Comparison of ENCODE assay signal across 15 cellular contexts in the genomic region with DNA sequence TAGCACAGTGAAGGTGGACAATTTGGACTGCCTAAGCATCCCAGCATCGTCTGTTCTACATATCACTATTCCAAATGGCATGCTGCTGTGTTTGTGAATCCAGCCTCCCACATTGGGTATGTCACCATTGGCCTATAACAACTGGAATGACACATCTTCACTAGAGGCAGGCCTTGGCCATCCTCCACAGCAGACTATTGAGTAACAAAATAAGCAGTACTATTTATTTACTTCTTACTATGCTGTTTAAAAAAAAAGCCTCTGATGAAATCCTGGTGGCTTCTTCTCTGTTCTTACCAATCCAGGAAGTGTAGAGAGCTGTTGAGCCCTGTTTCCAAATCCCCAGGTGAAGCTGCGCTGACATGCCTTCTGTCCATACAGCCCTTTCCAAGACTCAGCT. TPM values are rescaled to one million over a fixed set of nuclear protein-coding genes. Genes with fewer than 3 reads are reported as not detected.
DNase-seq lines count a peak whose midpoint lies in the region; ATAC-seq and TF ChIP-seq lines count a peak whose summit lies in the region.
"Had no signal": no experiment of that assay in that cellular context is flagged by ENCODE, and none has a peak within 500 bp of the region (broad histone marks: within the 10 kb centered on the region; RNA-seq: fewer than 3 reads in every experiment).

No MANE protein-coding gene starts in this region.

- H3K9me3 ChIP-seq in mesenchymal stem cell (ENCODE audit: control insufficient read depth, low read length) = no peaks in the 10 kb centered on the region
- H3K9me3 ChIP-seq in T-helper 17 cell (ENCODE audit: control insufficient read depth, low read length, poor library complexity, severe bottlenecking) = no peaks in the 10 kb centered on the region

- H2AK5ac ChIP-seq in mesenchymal stem cell (ENCODE audit: low read length, severe bottlenecking) = no peak overlapping the region

- H3K14ac ChIP-seq in mesenchymal stem cell (ENCODE audit: low read length in 2 of 2) = no peak overlapping the region

- no peak overlapping the region for H3K4ac ChIP-seq in mesenchymal stem cell (ENCODE audit: low read depth in 1 of 2, low read length in 2 of 2)

- H3K27ac ChIP-seq in mesenchymal stem cell (ENCODE audit: low read length, poor library complexity, severe bottlenecking) = no peak overlapping the region
- H3K27ac ChIP-seq: dorsolateral prefrontal cortex, WERI-Rb-1 had no signal

- no peak for TF ChIP-seq CTCF in endothelial cell (IDR thresholded peaks at IDR 0.05; ENCODE audit: unreplicated experiment)

- H3K4me3 ChIP-seq in mesenchymal stem cell (ENCODE audit: insufficient read depth in 1 of 2, low read depth in 1 of 2, low read length in 2 of 2) = no peak overlapping the region
- H3K4me3 ChIP-seq: dorsolateral prefrontal cortex had no signal

- no peak overlapping the region for H3K4me3 Mint-ChIP-seq in endothelial cell (ENCODE audit: unreplicated experiment)
- no peak overlapping the region for H3K4me3 Mint-ChIP-seq in T-helper 17 cell
- H3K4me3 Mint-ChIP-seq: neural crest cell had no signal

- H2BK12ac ChIP-seq in mesenchymal stem cell (ENCODE audit: low read length in 2 of 2) = no peak overlapping the region

- H2AFZ ChIP-seq in mesenchymal stem cell (ENCODE audit: low read depth, low read length) = no peak overlapping the region

- no peaks in the 10 kb centered on the region for H3K27me3 ChIP-seq in mesenchymal stem cell (ENCODE audit: control insufficient read depth in 1 of 2, insufficient read depth in 1 of 2, low read length in 2 of 2)
- H3K27me3 ChIP-seq: dorsolateral prefrontal cortex had no signal

- H3K4me2 ChIP-seq in mesenchymal stem cell (ENCODE audit: low read length, poor library complexity, severe bottlenecking) = no peak overlapping the region

- H2BK15ac ChIP-seq in mesenchymal stem cell (ENCODE audit: low read depth, poor library complexity, severe bottlenecking) = no peak overlapping the region

- H2BK120ac ChIP-seq in mesenchymal stem cell (ENCODE audit: low read depth, low read length) = no peak overlapping the region

- H3K79me1 ChIP-seq in mesenchymal stem cell (replicated peaks; ENCODE audit: low read length, poor library complexity, severe bottlenecking) = no peaks in the 10 kb centered on the region

- H4K8ac ChIP-seq in mesenchymal stem cell (ENCODE audit: low read length) = no peak overlapping the region

- no peak overlapping the region for H3K23ac ChIP-seq in mesenchymal stem cell (ENCODE audit: low read length in 2 of 2)

- H3K36me3 ChIP-seq in mesenchymal stem cell (ENCODE audit: control insufficient read depth in 1 of 2, insufficient read depth in 2 of 2, low read depth in 1 of 2, low read length in 2 of 2) = no peaks in the 10 kb centered on the region
- H3K36me3 ChIP-seq: WERI-Rb-1 had no signal

- WGBS in mesenchymal stem cell = 91% methylated on average over 1 of the region's 2 CpGs

- no peak overlapping the region for H2BK5ac ChIP-seq in mesenchymal stem cell (ENCODE audit: low read depth, low read length, poor library complexity, severe bottlenecking)

- H3K9ac ChIP-seq in mesenchymal stem cell (ENCODE audit: low read length) = peak overlapping the region; percentile 43

- peaks cover 12% of the 10 kb centered on the region for H3K9me3 Mint-ChIP-seq in endothelial cell (ENCODE audit: unreplicated experiment)
- H3K9me3 Mint-ChIP-seq: activated T-helper 2 cell treated with anti-CD3 and anti-CD28 coated beads, Interferon-gamma antibody, Interleukin-2, Interleukin-4, amounts not matched to agents 10 μg/mL and 5 μg/mL and 100 μg/mL, durations not matched to agents 14 hours and 24 hours and 36 hours had no signal

- no peak overlapping the region for H4K91ac ChIP-seq in mesenchymal stem cell (ENCODE audit: low read length)

- H3K36me3 Mint-ChIP-seq in endothelial cell (ENCODE audit: low read depth, unreplicated experiment) = peaks cover 6% of the 10 kb centered on the region
- H3K36me3 Mint-ChIP-seq in T-helper 17 cell (ENCODE audit: low read depth) = peaks cover 4% of the 10 kb centered on the region

- ATAC-seq in T-helper 17 cell (no peak), HG02970 (IDR thresholded peaks at IDR 0.05; ENCODE audit: low FRiP score, unreplicated experiment) (no peak)
- ATAC-seq: Panc1 had no signal

- no peak overlapping the region for H3K18ac ChIP-seq in mesenchymal stem cell (ENCODE audit: low read depth in 1 of 2, low read length in 2 of 2)

- H3K27ac Mint-ChIP-seq in endothelial cell (ENCODE audit: unreplicated experiment) = peak overlapping the region; percentile 26
- no peak overlapping the region for H3K27ac Mint-ChIP-seq in T-helper 17 cell
- H3K27ac Mint-ChIP-seq: activated T-helper 2 cell treated with anti-CD3 and anti-CD28 coated beads, Interferon-gamma antibody, Interleukin-2, Interleukin-4, amounts not matched to agents 10 μg/mL and 5 μg/mL and 100 μg/mL, durations not matched to agents 14 hours and 24 hours and 36 hours had no signal

- H3K27me3 Mint-ChIP-seq in endothelial cell (ENCODE audit: unreplicated experiment) (peaks cover 5% of the 10 kb centered on the region), T-helper 17 cell (no peaks in the 10 kb centered on the region)

- DNase-seq in AG08395 (ENCODE audit: low spot score) = peak; percentile 74
- peak; percentile 3 for DNase-seq in LHCN-M2 (ENCODE audit: low read depth)
- DNase-seq in endothelial cell (ENCODE audit: low spot score) = no peak
- DNase-seq in mesenchymal stem cell = peak; percentile 74
- DNase-seq in NCI-H510A treated with DMSO at 0.1 percent for 48 hours (lab: John Stamatoyannopoulos, UW) = no peak
- DNase-seq in T-helper 17 cell = no peak
- no peak for DNase-seq in T-helper 1 cell
- DNase-seq: C1 segment of cervical spinal cord, NCI-H187, WERI-Rb-1 had no signal

- no peaks in the 10 kb centered on the region for H3K4me1 Mint-ChIP-seq in endothelial cell (ENCODE audit: unreplicated experiment)
- peaks cover 12% of the 10 kb centered on the region for H3K4me1 Mint-ChIP-seq in T-helper 17 cell
- H3K4me1 Mint-ChIP-seq: neural crest cell had no signal

- no peaks in the 10 kb centered on the region for H3K4me1 ChIP-seq in mesenchymal stem cell (ENCODE audit: control insufficient read depth, insufficient read depth, low read depth, low read length)

RNA-seq across cellular contexts. Expression of gene CERS3, which starts 30.6 kb away (rescaled TPM):
- total RNA-seq in LHCN-M2 (2014; rRNA removed) (not detected in 2 replicates), endothelial cell (ENCODE audit: unreplicated experiment) (not detected), T-helper 17 cell (1 to 10 TPM; 2.0 to 2.8 TPM)
- not detected for polyA plus RNA-seq in LHCN-M2 (2012)
- polyA plus RNA-seq in mesenchymal stem cell (2013, experiment 1 of 2) = not detected
- not detected for polyA plus RNA-seq in mesenchymal stem cell (2013, experiment 2 of 2)

RNA-seq across cellular contexts. Expression of gene LINS1, which starts 42.7 kb away (rescaled TPM):
- total RNA-seq in LHCN-M2 (2014; rRNA removed) = 9.5 and 14.7 TPM in 2 replicates
- polyA plus RNA-seq in LHCN-M2 (2012) = 1.7 TPM
- 10.2 TPM for total RNA-seq in endothelial cell (ENCODE audit: unreplicated experiment)
- polyA plus RNA-seq in mesenchymal stem cell (2013, experiment 1 of 2) = 5.8 TPM
- 7.2 TPM for polyA plus RNA-seq in mesenchymal stem cell (2013, experiment 2 of 2)
- 10 to 100 TPM; 50.0 to 53.5 TPM for total RNA-seq in T-helper 17 cell

RNA-seq across cellular contexts. Expression of gene ASB7, which starts 43.1 kb away (rescaled TPM):
- total RNA-seq in LHCN-M2 (2014; rRNA removed) (8.5 and 11.0 TPM in 2 replicates), endothelial cell (ENCODE audit: unreplicated experiment) (16.2 TPM), T-helper 17 cell (10 to 100 TPM; 13.0 to 17.9 TPM)
- polyA plus RNA-seq in LHCN-M2 (2012) = 3.0 TPM
- polyA plus RNA-seq in mesenchymal stem cell (2013, experiment 1 of 2) = 5.8 TPM
- polyA plus RNA-seq in mesenchymal stem cell (2013, experiment 2 of 2) = 6.4 TPM

Comparison
In these comparisons a context has a peak if more than half of its experiments do, and no peak if none do; other contexts are left out.
1. DNase-seq: peak in AG08395 (single experiment), LHCN-M2 (single experiment) and mesenchymal stem cell (single experiment); none in endothelial cell (single experiment), NCI-H510A treated with DMSO at 0.1 percent for 48 hours (single experiment), T-helper 17 cell (0 of 3) and T-helper 1 cell (0 of 5).